1 cellular context compared by ENCODE assay signal in the genomic region with DNA sequence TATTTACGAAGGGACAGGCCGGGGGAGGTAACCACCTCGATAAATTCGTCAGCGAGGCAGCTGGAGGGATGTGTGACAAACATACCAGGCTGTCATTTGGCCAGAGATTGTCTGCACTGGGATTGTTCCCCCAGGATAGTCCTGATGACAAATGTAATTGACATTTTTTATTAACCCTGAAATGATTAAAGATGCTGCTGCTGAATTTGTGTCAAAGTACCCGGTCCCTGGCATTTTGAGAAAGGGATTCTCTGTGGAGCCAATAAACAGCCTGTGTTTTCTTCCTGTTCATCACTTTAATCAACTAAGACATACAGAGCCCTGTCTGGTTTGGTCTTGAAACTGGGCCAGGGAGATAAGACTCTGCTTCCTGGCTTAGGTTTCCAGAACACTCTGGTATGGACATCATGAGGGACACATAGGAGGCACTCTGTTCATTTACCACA.
TF ChIP-seq lines count a peak whose summit lies in the region.

No MANE protein-coding gene starts in this region.

TF ChIP-seq in IMR-90, 13 proteins besides CTCF, POLR2A, EP300 and RAD21:
- no peak for TF ChIP-seq MAZ (IDR thresholded peaks at IDR 0.05; ENCODE audit: borderline replicate concordance, low read depth, low read length)
- TF ChIP-seq NFE2L2 (IDR thresholded peaks at IDR 0.05; ENCODE audit: low read depth, low read length) = no peak
- no peak for TF ChIP-seq RCOR1 (IDR thresholded peaks at IDR 0.05; ENCODE audit: insufficient replicate concordance, low read length)
- TF ChIP-seq CHD1 (IDR thresholded peaks at IDR 0.05; ENCODE audit: low read depth, low read length) = no peak
- TF ChIP-seq ELK1 (IDR thresholded peaks at IDR 0.05; ENCODE audit: borderline replicate concordance, low read depth, low read length) = no peak
- TF ChIP-seq USF2 (IDR thresholded peaks at IDR 0.05; ENCODE audit: low read depth, low read length) = no peak
- no peak for TF ChIP-seq MXI1 (IDR thresholded peaks at IDR 0.05; ENCODE audit: borderline replicate concordance, low read depth, low read length)
- no peak for TF ChIP-seq CEBPB (IDR thresholded peaks at IDR 0.05; ENCODE audit: low read depth, low read length)
- no peak for TF ChIP-seq BHLHE40 (IDR thresholded peaks at IDR 0.05; ENCODE audit: low read depth, low read length)
- TF ChIP-seq MAFK (IDR thresholded peaks at IDR 0.05; ENCODE audit: low read depth, low read length) = no peak
- no peak for TF ChIP-seq SMC3 (IDR thresholded peaks at IDR 0.05; ENCODE audit: low read depth, low read length)
- TF ChIP-seq RFX5 (IDR thresholded peaks at IDR 0.05; ENCODE audit: low read depth, low read length) = no peak
- no peak for TF ChIP-seq FOS (IDR thresholded peaks at IDR 0.05; ENCODE audit: low read depth, low read length)
TF ChIP-seq in IMR-90: peak in this region for 0.
